ENCODE assay signal across 9 cellular contexts in the genomic region with DNA sequence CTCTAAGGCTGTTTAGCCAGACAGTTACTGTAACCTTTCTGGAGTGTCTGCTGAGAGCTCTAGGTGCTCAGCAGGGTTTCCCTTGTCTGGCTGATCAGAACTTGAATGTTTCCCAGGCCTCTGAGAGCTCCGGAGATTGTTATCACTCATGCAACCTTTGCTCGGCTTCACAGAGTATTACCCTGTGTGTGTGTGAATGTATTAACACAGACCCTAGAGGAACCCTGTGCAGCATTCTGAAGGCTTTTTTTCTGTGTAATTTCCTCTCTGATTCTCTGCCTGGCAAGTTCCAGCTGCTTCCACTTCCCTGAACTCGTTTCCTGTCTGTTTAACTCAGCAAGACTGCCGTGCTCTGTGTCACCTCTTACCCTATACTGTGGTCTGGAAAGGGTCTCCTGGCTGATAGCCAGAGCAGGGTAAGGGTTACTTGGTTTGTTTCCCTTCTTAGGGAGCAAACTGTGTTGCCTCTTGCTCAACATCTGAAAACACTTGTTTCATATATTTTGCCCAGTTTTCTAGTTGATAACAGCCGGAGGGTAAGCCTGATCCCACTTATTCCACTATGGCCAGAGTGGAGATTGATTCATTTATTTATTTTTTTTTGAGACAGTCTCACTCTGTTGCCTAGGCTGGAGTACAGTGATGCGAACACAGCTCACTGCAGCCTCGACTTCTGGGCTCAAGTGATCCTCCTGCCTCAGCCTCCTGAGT. TPM values are rescaled to one million over a fixed set of nuclear protein-coding genes. Genes with fewer than 3 reads are reported as not detected.
DNase-seq lines count a peak whose midpoint lies in the region; ATAC-seq and TF ChIP-seq lines count a peak whose summit lies in the region.
"Had no signal": no experiment of that assay in that cellular context is flagged by ENCODE, and none has a peak within 500 bp of the region (broad histone marks: within the 10 kb centered on the region; RNA-seq: fewer than 3 reads in every experiment).

No MANE protein-coding gene starts in this region.

- TF ChIP-seq CTCF in Caco-2 (IDR thresholded peaks at IDR 0.05; ENCODE audit: insufficient read depth in 1 of 2, low read depth in 1 of 2, low read length in 1 of 2, severe bottlenecking in 1 of 2, unreplicated experiment in 1 of 2) (no peak), nephron progenitor cell (IDR thresholded peaks at IDR 0.05) (no peak)

- H3K9me3 ChIP-seq in Caco-2, result no peaks in the 10 kb centered on the region

- H3K27me3 ChIP-seq in Caco-2 (replicated peaks; ENCODE audit: control insufficient read depth, insufficient read depth, low read length), result no peaks in the 10 kb centered on the region

- DNase-seq in Caco-2 (peak; percentile 71 to 85), NCI-H128 (lab: John Stamatoyannopoulos, UW; ENCODE audit: unreplicated experiment) (peak; percentile 2), nephron progenitor cell (no peak), RPMI8226 (no peak)
- no peak for DNase-seq in activated CD8-positive, alpha-beta memory T cell treated with anti-CD3 and anti-CD28 coated beads for 24 hours
- DNase-seq: cerebellar nuclear complex had no signal

- POLR2A ChIA-PET in Caco-2 (lab: Charles Lee), result interaction anchor here (0.6 to 1.9 kb wide), 3 partner anchors 22 to 96 kb away, joined by 3 to 20 read pairs (median 8); a partner anchor contains a TSS

- intact Hi-C loops in Caco-2 (cut with micrococcal nuclease; ENCODE audit: unreplicated experiment), result no loop called here
- intact Hi-C loops in dendritic cell treated with granulocyte-macrophage colony-stimulating factor and Interleukin-4, amounts not matched to agents 40 ng/mL and 50 ng/mL, for 4 days (cut with micrococcal nuclease), result no loop called here

- peaks cover 90% of the 10 kb centered on the region for H3K36me3 Mint-ChIP-seq in Caco-2 (ENCODE audit: insufficient read depth, unreplicated experiment)
- H3K36me3 Mint-ChIP-seq in dendritic cell treated with granulocyte-macrophage colony-stimulating factor and Interleukin-4, amounts not matched to agents 40 ng/mL and 50 ng/mL, for 4 days (ENCODE audit: low read depth), result peaks cover 43% of the 10 kb centered on the region
- peaks cover 39% of the 10 kb centered on the region for H3K36me3 Mint-ChIP-seq in nephron progenitor cell (ENCODE audit: low read depth)

- peaks cover 36% of the 10 kb centered on the region for H3K4me1 Mint-ChIP-seq in Caco-2 (ENCODE audit: low read depth, unreplicated experiment)
- H3K4me1 Mint-ChIP-seq in dendritic cell treated with granulocyte-macrophage colony-stimulating factor and Interleukin-4, amounts not matched to agents 40 ng/mL and 50 ng/mL, for 4 days (ENCODE audit: low read depth), result peaks cover 27% of the 10 kb centered on the region
- peaks cover 5% of the 10 kb centered on the region for H3K4me1 Mint-ChIP-seq in nephron progenitor cell

- ATAC-seq in HG03457 (IDR thresholded peaks at IDR 0.05; ENCODE audit: unreplicated experiment) (no peak), GM21381 (IDR thresholded peaks at IDR 0.05; ENCODE audit: unreplicated experiment) (no peak)

- H3K4me3 Mint-ChIP-seq in Caco-2 (ENCODE audit: unreplicated experiment) (peak overlapping the region; percentile 63), nephron progenitor cell (no peak overlapping the region)
- H3K4me3 Mint-ChIP-seq in dendritic cell treated with granulocyte-macrophage colony-stimulating factor and Interleukin-4, amounts not matched to agents 40 ng/mL and 50 ng/mL, for 4 days, result peak overlapping the region; percentile 18

- H3K27ac Mint-ChIP-seq in Caco-2 (ENCODE audit: unreplicated experiment) (peak overlapping the region; percentile 92), nephron progenitor cell (peak overlapping the region; percentile 57)
- H3K27ac Mint-ChIP-seq in dendritic cell treated with granulocyte-macrophage colony-stimulating factor and Interleukin-4, amounts not matched to agents 40 ng/mL and 50 ng/mL, for 4 days, result peak overlapping the region; percentile 77

- no peaks in the 10 kb centered on the region for H3K27me3 Mint-ChIP-seq in Caco-2 (ENCODE audit: insufficient read depth, unreplicated experiment)
- H3K27me3 Mint-ChIP-seq in dendritic cell treated with granulocyte-macrophage colony-stimulating factor and Interleukin-4, amounts not matched to agents 40 ng/mL and 50 ng/mL, for 4 days, result no peaks in the 10 kb centered on the region
- H3K27me3 Mint-ChIP-seq in nephron progenitor cell (ENCODE audit: low read depth, poor library complexity), result no peaks in the 10 kb centered on the region

- BruUV-seq in Caco-2 (replicated peaks; lab: Mats Ljungman, UMichigan), result no TSS peak

- H3K9me3 Mint-ChIP-seq in Caco-2 (ENCODE audit: unreplicated experiment), result no peaks in the 10 kb centered on the region
- no peaks in the 10 kb centered on the region for H3K9me3 Mint-ChIP-seq in dendritic cell treated with granulocyte-macrophage colony-stimulating factor and Interleukin-4, amounts not matched to agents 40 ng/mL and 50 ng/mL, for 4 days
- no peaks in the 10 kb centered on the region for H3K9me3 Mint-ChIP-seq in nephron progenitor cell

- no peak overlapping the region for H3K4me3 ChIP-seq in Caco-2 (ENCODE audit: low read depth, low read length)

- CTCF ChIA-PET in Caco-2 (lab: Charles Lee), result interaction anchor here (0.8 to 1.9 kb wide), 8 partner anchors 22 to 116 kb away, joined by 3 to 23 read pairs (median 4); a partner anchor contains a TSS

- peaks cover 59% of the 10 kb centered on the region for H3K4me1 ChIP-seq in Caco-2

- peaks cover 2% of the 10 kb centered on the region for H3K36me3 ChIP-seq in Caco-2 (ENCODE audit: control insufficient read depth, insufficient read depth, low read length)

RNA-seq across cellular contexts. Expression of a gene that starts 21.7 kb away (rescaled TPM):
- total RNA-seq in Caco-2 (2022), result 156 and 166 TPM in 2 replicates

RNA-seq across cellular contexts. Expression of a gene that starts 21.8 kb away (rescaled TPM):
- total RNA-seq in Caco-2 (2022), result 34.0 and 34.2 TPM in 2 replicates

Comparison
In these comparisons a context has a peak if more than half of its experiments do, and no peak if none do; other contexts are left out.
1. DNase-seq: peak in Caco-2 (2 of 2) and NCI-H128 (single experiment); none in nephron progenitor cell (single experiment), RPMI8226 (single experiment) and activated CD8-positive, alpha-beta memory T cell treated with anti-CD3 and anti-CD28 coated beads for 24 hours (single experiment).
2. Peak in every context shown above with its lines, with median percentiles within 50 percentile points of each other: H3K27ac Mint-ChIP-seq.